8 cellular contexts compared by ENCODE assay signal in the genomic region with DNA sequence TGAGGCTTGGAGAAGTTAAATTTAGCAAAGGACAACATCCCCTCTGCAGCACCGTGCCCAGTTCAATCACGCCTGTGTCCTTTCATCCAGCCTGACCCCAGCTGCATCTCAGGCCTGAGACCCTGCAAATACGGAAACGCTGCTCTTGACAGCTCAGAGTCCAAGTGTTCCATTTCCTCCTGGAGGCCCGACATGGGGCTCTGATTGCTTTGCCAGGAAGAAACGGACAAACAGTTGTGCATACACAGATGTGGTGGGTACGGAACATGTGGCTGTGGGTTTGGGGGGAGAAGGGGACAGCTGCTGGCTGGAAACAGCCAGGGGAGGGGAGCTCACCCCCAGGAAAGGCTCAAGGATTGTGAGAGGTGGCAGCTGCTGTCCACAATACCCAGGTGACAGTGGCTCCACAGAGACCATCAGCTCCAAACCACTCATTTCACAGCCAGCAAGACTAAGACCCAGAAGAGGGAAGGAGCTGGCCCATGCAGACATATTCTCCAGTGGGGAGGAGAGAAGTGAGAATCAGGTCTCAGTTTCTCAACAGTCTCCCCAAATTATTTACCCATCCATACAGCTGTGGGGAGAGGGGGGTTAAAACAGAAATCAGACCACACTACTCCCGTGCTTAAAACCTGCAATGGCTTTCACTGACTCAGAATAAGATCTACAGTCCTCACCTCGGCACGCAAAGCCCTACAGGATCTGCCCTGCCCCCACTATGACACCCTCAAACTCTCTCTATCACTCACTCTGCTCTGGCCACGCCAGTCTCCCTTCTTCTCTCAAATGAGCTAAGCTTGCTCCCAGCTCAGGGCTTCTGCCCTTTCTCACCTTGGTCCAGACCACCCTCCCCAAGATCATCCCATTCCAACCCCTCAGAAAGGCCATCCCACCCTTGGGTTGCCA.
A peak's percentile ranks its signal among the peaks of the same experiment; 100 is the strongest.
DNase-seq lines count a peak whose midpoint lies in the region; ATAC-seq and TF ChIP-seq lines count a peak whose summit lies in the region.

No MANE protein-coding gene starts in this region.

- H3K27ac ChIP-seq in CD4-positive, alpha-beta T cell (ENCODE audit: low read depth, low read length) = no peak overlapping the region
- peak overlapping the region; percentile 50 to 66 for H3K27ac ChIP-seq in ascending aorta
- H3K27ac ChIP-seq in Peyer's patch = peak overlapping the region in 2 of 4 donors; percentile 42 to 46

- peaks cover 45% of the 10 kb centered on the region for H3K36me3 Mint-ChIP-seq in CD4-positive, alpha-beta T cell (ENCODE audit: low read depth)

- CTCF ChIA-PET in CD4-positive, alpha-beta T cell (lab: Charles Lee) = no interaction called here

- H3K9me3 ChIP-seq in CD4-positive, alpha-beta T cell (ENCODE audit: control insufficient read depth, low read length) = no peaks in the 10 kb centered on the region
- H3K9me3 ChIP-seq in ascending aorta (no peaks in the 10 kb centered on the region), Peyer's patch (no peaks in the 10 kb centered on the region)

- H3K36me3 ChIP-seq in ascending aorta = peaks cover 21 to 27% of the 10 kb centered on the region in 2 donors
- no peaks in the 10 kb centered on the region for H3K36me3 ChIP-seq in Peyer's patch

- H3K27me3 Mint-ChIP-seq in CD4-positive, alpha-beta T cell = no peaks in the 10 kb centered on the region

- H3K4me3 ChIP-seq in ascending aorta = no peak overlapping the region
- H3K4me3 ChIP-seq in Peyer's patch = no peak overlapping the region

- DNase-seq in CD4-positive, alpha-beta T cell = peak in 2 of 10 experiments; percentile 23 to 24
- DNase-seq in ascending aorta (ENCODE audit: low spot score in 2 of 2) (no peak), HUDEP-2 (lab: John Stamatoyannopoulos, UW; ENCODE audit: unreplicated experiment in 76 of 76) (no peak), Peyer's patch (no peak), retina (no peak)
- peak; percentile 79 for DNase-seq in stimulated activated CD4-positive, alpha-beta T cell treated with anti-CD3 and anti-CD28 coated beads, Interleukin-4, amount 100 ng/mL, for 24 hours

- intact Hi-C loops in CD4-positive, alpha-beta T cell (cut with DNase I, micrococcal nuclease) = no loop called here
- intact Hi-C loops in ascending aorta (cut with DNase I) = loop anchor here (5.0 kb wide), 1 partner anchor 49 kb away; no protein-coding TSS in a partner anchor

- no peak for TF ChIP-seq POLR2A in Peyer's patch (IDR thresholded peaks at IDR 0.05)

- H3K27ac Mint-ChIP-seq in CD4-positive, alpha-beta T cell = peak overlapping the region; percentile 47

- POLR2A ChIA-PET in CD4-positive, alpha-beta T cell (lab: Charles Lee) = interaction anchor here (0.6 to 0.7 kb wide), 2 partner anchors 22 to 255 kb away, joined by 3 read pairs; no protein-coding TSS in a partner anchor

- peak; percentile 65 for ATAC-seq in CD4-positive, alpha-beta T cell (ENCODE audit: poor library complexity)
- ATAC-seq in GM19467 (IDR thresholded peaks at IDR 0.05; ENCODE audit: unreplicated experiment) (peak; percentile 63), HG03558 (IDR thresholded peaks at IDR 0.05; ENCODE audit: extremely low read depth, unreplicated experiment) (peak; percentile 58)

- H3K27me3 ChIP-seq in CD4-positive, alpha-beta T cell (ENCODE audit: control insufficient read depth, insufficient read depth, low read length) = no peaks in the 10 kb centered on the region
- H3K27me3 ChIP-seq in ascending aorta (no peaks in the 10 kb centered on the region), Peyer's patch (no peaks in the 10 kb centered on the region)

- H3K4me3 Mint-ChIP-seq in CD4-positive, alpha-beta T cell = no peak overlapping the region

- no peak for TF ChIP-seq CTCF in CD4-positive, alpha-beta T cell (IDR thresholded peaks at IDR 0.05)
- TF ChIP-seq CTCF in ascending aorta (IDR thresholded peaks at IDR 0.05) = no peak
- TF ChIP-seq CTCF in Peyer's patch (IDR thresholded peaks at IDR 0.05) = no peak

- no peaks in the 10 kb centered on the region for H3K9me3 Mint-ChIP-seq in CD4-positive, alpha-beta T cell

- peaks cover 35% of the 10 kb centered on the region for H3K4me1 Mint-ChIP-seq in CD4-positive, alpha-beta T cell (ENCODE audit: low read depth)

- peaks cover 11 to 27% of the 10 kb centered on the region in 2 donors for H3K4me1 ChIP-seq in ascending aorta
- H3K4me1 ChIP-seq in Peyer's patch = peaks cover 5 to 23% (median 11%) of the 10 kb centered on the region in 4 donors
